Comparison of ENCODE assay signal across 30 cellular contexts in genomic region chr6:4606016-4606415, GRCh38.
"Had no signal": no experiment of that assay in that cellular context is flagged by ENCODE, and none has a peak within 500 bp of the region (broad histone marks: within the 10 kb centered on the region; RNA-seq: fewer than 3 reads in every experiment).

No MANE protein-coding gene starts in this region.

- H3K9me3 ChIP-seq: colonic mucosa, gastrocnemius medialis, right atrium auricular region, uterus had no signal

- DNase-seq: activated CD4-positive, alpha-beta T cell treated with anti-CD3 and anti-CD28 coated beads for 1 hour; activated CD4-positive, alpha-beta T cell treated with anti-CD3 and anti-CD28 coated beads, Interleukin-2, amount 50 U/mL, for 1 hour; activated CD8-positive, alpha-beta memory T cell treated with anti-CD3 and anti-CD28 coated beads, Interleukin-2, amount 10 ng/mL, durations not matched to agents 7 days and 5 days; activated CD8-positive, alpha-beta T cell treated with anti-CD3 and anti-CD28 coated beads, Interleukin-2, amount 10 ng/mL, durations not matched to agents 7 days and 5 days; activated T-cell treated with anti-CD3 and anti-CD28 coated beads, Interleukin-2, amount 50 U/mL, for 48 hours; colonic mucosa; effector CD8-positive, alpha-beta T cell; erythroblast; gastrocnemius medialis; kidney; left colon; mammary epithelial cell; midbrain; natural killer cell; stimulated activated CD4-positive, alpha-beta T cell treated with anti-CD3 and anti-CD28 coated beads, Interleukin-1b, Interleukin-23, amount 100 ng/mL, for 48 hours; stimulated activated naive CD4-positive, alpha-beta T cell; SW 1271; T-helper 9 cell; uterus; WERI-Rb-1 had no signal

- FAIRE-seq: kidney, TTC549 had no signal

- H3K4me2 ChIP-seq: hepatocyte, neural progenitor cell, smooth muscle cell had no signal

- H3K27me3 ChIP-seq: colonic mucosa, gastrocnemius medialis, hepatocyte, neural progenitor cell, right atrium auricular region, uterus had no signal

- H3K27me3 Mint-ChIP-seq: central memory CD8-positive, alpha-beta T cell; type B pancreatic cell had no signal

- H3K4me1 ChIP-seq: neural progenitor cell had no signal

- H2AFZ ChIP-seq: hepatocyte had no signal

- H3K4me3 ChIP-seq: colonic mucosa, hepatocyte, neural progenitor cell, right atrium auricular region, smooth muscle cell, uterus had no signal

- H3K36me3 ChIP-seq: colonic mucosa, gastrocnemius medialis, neural progenitor cell, right atrium auricular region, uterus, WERI-Rb-1 had no signal

- H3K27ac ChIP-seq: hepatocyte, neural progenitor cell, WERI-Rb-1 had no signal

- H3K4me3 Mint-ChIP-seq: activated CD8-positive, alpha-beta memory T cell treated with anti-CD3 and anti-CD28 coated beads, Interleukin-2, amount 10 ng/mL, durations not matched to agents 7 days and 5 days; activated CD8-positive, alpha-beta T cell treated with anti-CD3 and anti-CD28 coated beads, Interleukin-2, amount 10 ng/mL, durations not matched to agents 7 days and 5 days; central memory CD8-positive, alpha-beta T cell; neural progenitor cell; T-helper 1 cell treated with Interleukin-12 subunit alpha and Interleukin-12 subunit beta and Interleukin-4 antibody, amounts not matched to agents 30 μg/mL and 1 μg/mL, for 36 hours; type B pancreatic cell had no signal

- H3K79me2 ChIP-seq: hepatocyte had no signal

- H3K36me3 Mint-ChIP-seq: activated CD8-positive, alpha-beta memory T cell treated with anti-CD3 and anti-CD28 coated beads, Interleukin-2, amount 10 ng/mL, durations not matched to agents 7 days and 5 days; activated naive CD4-positive, alpha-beta T cell treated with anti-CD3 and anti-CD28 coated beads, Interleukin-2, amount 50 U/mL, for 72 hours; natural killer cell; neural progenitor cell; type B pancreatic cell had no signal

- ATAC-seq: activated CD8-positive, alpha-beta memory T cell treated with anti-CD3 and anti-CD28 coated beads, Interleukin-2, amount 10 ng/mL, durations not matched to agents 7 days and 5 days; activated CD8-positive, alpha-beta T cell treated with anti-CD3 and anti-CD28 coated beads, Interleukin-2, amount 10 ng/mL, durations not matched to agents 7 days and 5 days; activated naive CD4-positive, alpha-beta T cell treated with anti-CD3 and anti-CD28 coated beads, Interleukin-2, amount 50 U/mL, for 72 hours; gastrocnemius medialis; natural killer cell had no signal

- H3K9ac ChIP-seq: neural progenitor cell had no signal

- H3K27ac Mint-ChIP-seq: activated CD8-positive, alpha-beta memory T cell treated with anti-CD3 and anti-CD28 coated beads, Interleukin-2, amount 10 ng/mL, durations not matched to agents 7 days and 5 days; activated CD8-positive, alpha-beta T cell treated with anti-CD3 and anti-CD28 coated beads, Interleukin-2, amount 10 ng/mL, durations not matched to agents 7 days and 5 days; activated naive CD4-positive, alpha-beta T cell treated with anti-CD3 and anti-CD28 coated beads, Interleukin-2, amount 50 U/mL, for 72 hours; activated T-helper 2 cell treated with anti-CD3 and anti-CD28 coated beads, Interferon-gamma antibody, Interleukin-2, Interleukin-4, amounts not matched to agents 10 μg/mL and 5 μg/mL and 100 μg/mL, durations not matched to agents 14 hours and 24 hours and 36 hours; neural progenitor cell; T-helper 1 cell treated with Interleukin-12 subunit alpha and Interleukin-12 subunit beta and Interleukin-4 antibody, amounts not matched to agents 30 μg/mL and 1 μg/mL, for 36 hours; type B pancreatic cell had no signal

- H3K9me3 Mint-ChIP-seq: activated naive CD4-positive, alpha-beta T cell treated with anti-CD3 and anti-CD28 coated beads, Interleukin-2, amount 50 U/mL, for 72 hours; activated T-helper 2 cell treated with anti-CD3 and anti-CD28 coated beads, Interferon-gamma antibody, Interleukin-2, Interleukin-4, amounts not matched to agents 10 μg/mL and 5 μg/mL and 100 μg/mL, durations not matched to agents 14 hours and 24 hours and 36 hours; central memory CD8-positive, alpha-beta T cell; natural killer cell had no signal
